ENCODE assay signal across 8 cellular contexts in genomic region chr11:120563698-120564572, GRCh38. TPM values are rescaled to one million over a fixed set of nuclear protein-coding genes. Genes with fewer than 3 reads are reported as not detected.
DNase-seq lines count a peak whose midpoint lies in the region; ATAC-seq, FAIRE-seq and TF ChIP-seq lines count a peak whose summit lies in the region.

No MANE protein-coding gene starts in this region.

- H3K4me2 ChIP-seq in parathyroid adenoma (ENCODE audit: low read length), result no peak overlapping the region

- peaks cover 11 to 37% (median 27%) of the 10 kb centered on the region in 9 donors for H3K4me1 ChIP-seq in heart right ventricle
- H3K4me1 ChIP-seq in parathyroid adenoma, result no peaks in the 10 kb centered on the region

- TF ChIP-seq CTCF in heart right ventricle (IDR thresholded peaks at IDR 0.05), result no peak
- TF ChIP-seq CTCF in parathyroid adenoma (IDR thresholded peaks at IDR 0.05), result no peak

- H3K27ac ChIP-seq in heart right ventricle (peak overlapping the region in 7 of 10 donors; percentile 21 to 67 (median 44)), parathyroid adenoma (no peak overlapping the region)

- ATAC-seq in heart right ventricle (peak; percentile 34 to 69 (median 46)), HG02852 (IDR thresholded peaks at IDR 0.05; ENCODE audit: unreplicated experiment) (no peak), HG03565 (IDR thresholded peaks at IDR 0.05; ENCODE audit: unreplicated experiment) (no peak), HG02981 (IDR thresholded peaks at IDR 0.05; ENCODE audit: unreplicated experiment) (no peak)

- peaks cover 0 to 45% (median 16%) of the 10 kb centered on the region in 7 donors for H3K27me3 ChIP-seq in heart right ventricle
- no peaks in the 10 kb centered on the region for H3K27me3 ChIP-seq in parathyroid adenoma (ENCODE audit: control insufficient read depth, insufficient read depth, low read length)

- H3K9me3 ChIP-seq in heart right ventricle, result no peaks in the 10 kb centered on the region
- no peaks in the 10 kb centered on the region for H3K9me3 ChIP-seq in parathyroid adenoma (ENCODE audit: control insufficient read depth, low read length)

- intact Hi-C loops in heart right ventricle (cut with DNase I), result no loop called here

- H3K4me3 ChIP-seq in heart right ventricle (peak overlapping the region in 9 of 10 donors; percentile 27 to 52 (median 44)), parathyroid adenoma (ENCODE audit: low read depth, low read length) (no peak overlapping the region)

- 21 to 23% methylated on average over 50 to 53 of the region's 53 CpGs for WGBS in heart right ventricle, 2 donors

- H3K9ac ChIP-seq in parathyroid adenoma, result no peak overlapping the region

- FAIRE-seq in urothelium cell line (lab: Jason Lieb, UNC), result no peak

- DNase-seq in ELF-1 (ENCODE audit: low read depth, low spot score) (peak; percentile 59), NCI-H748 treated with DMSO at 0.1 percent for 48 hours (lab: John Stamatoyannopoulos, UW) (peak; percentile 56), heart right ventricle (peak; percentile 32 to 50), urothelium cell line (ENCODE audit: low spot score) (no peak)

- H2AFZ ChIP-seq in parathyroid adenoma, result peak overlapping the region; percentile 42

- H3K79me2 ChIP-seq in parathyroid adenoma, result no peaks in the 10 kb centered on the region

- no peaks in the 10 kb centered on the region for H3K36me3 ChIP-seq in heart right ventricle
- H3K36me3 ChIP-seq in parathyroid adenoma (ENCODE audit: control insufficient read depth, insufficient read depth, low read length), result no peaks in the 10 kb centered on the region

RNA-seq across cellular contexts. Expression of gene GRIK4, which starts 52.4 kb away (rescaled TPM):
- under 1 TPM in 5 of 10 donors, not detected in 5; 0.12 to 0.85 (median 0.46) TPM for total RNA-seq in heart right ventricle
- polyA plus RNA-seq in heart right ventricle, result under 1 TPM in 1 of 2 donors, not detected in 1; 0.01 TPM

Comparison
In these comparisons a context has a peak if more than half of its experiments do, and no peak if none do; other contexts are left out.
1. ATAC-seq: peak in heart right ventricle (8 of 8); none in HG02852 (single experiment), HG03565 (single experiment) and HG02981 (single experiment).